Comparison of ENCODE assay signal across 1 cellular context in the genomic region with DNA sequence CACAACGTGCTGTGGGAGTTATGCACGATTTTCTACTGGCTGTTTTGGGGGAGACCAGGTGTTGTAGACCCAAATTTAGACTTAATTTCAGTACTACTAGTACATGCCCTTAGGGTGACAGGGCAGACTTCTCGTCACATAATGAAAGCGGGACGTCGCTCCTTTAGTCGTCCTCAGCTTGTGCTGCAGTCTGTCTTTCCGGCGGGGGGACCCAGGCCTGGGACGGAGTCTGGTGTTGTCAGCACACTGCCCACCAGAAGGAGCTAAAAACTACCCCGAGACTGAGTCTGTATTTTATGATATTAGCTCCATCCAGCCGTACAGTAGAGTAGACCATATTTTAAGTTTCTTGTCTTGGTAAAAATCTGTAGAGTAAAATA.
TF ChIP-seq lines count a peak whose summit lies in the region.

No MANE protein-coding gene starts in this region.

TF ChIP-seq in WTC11, 78 proteins besides CTCF, POLR2A, EP300 and RAD21 (continued from another document):
- TF ChIP-seq, protein P1, sequence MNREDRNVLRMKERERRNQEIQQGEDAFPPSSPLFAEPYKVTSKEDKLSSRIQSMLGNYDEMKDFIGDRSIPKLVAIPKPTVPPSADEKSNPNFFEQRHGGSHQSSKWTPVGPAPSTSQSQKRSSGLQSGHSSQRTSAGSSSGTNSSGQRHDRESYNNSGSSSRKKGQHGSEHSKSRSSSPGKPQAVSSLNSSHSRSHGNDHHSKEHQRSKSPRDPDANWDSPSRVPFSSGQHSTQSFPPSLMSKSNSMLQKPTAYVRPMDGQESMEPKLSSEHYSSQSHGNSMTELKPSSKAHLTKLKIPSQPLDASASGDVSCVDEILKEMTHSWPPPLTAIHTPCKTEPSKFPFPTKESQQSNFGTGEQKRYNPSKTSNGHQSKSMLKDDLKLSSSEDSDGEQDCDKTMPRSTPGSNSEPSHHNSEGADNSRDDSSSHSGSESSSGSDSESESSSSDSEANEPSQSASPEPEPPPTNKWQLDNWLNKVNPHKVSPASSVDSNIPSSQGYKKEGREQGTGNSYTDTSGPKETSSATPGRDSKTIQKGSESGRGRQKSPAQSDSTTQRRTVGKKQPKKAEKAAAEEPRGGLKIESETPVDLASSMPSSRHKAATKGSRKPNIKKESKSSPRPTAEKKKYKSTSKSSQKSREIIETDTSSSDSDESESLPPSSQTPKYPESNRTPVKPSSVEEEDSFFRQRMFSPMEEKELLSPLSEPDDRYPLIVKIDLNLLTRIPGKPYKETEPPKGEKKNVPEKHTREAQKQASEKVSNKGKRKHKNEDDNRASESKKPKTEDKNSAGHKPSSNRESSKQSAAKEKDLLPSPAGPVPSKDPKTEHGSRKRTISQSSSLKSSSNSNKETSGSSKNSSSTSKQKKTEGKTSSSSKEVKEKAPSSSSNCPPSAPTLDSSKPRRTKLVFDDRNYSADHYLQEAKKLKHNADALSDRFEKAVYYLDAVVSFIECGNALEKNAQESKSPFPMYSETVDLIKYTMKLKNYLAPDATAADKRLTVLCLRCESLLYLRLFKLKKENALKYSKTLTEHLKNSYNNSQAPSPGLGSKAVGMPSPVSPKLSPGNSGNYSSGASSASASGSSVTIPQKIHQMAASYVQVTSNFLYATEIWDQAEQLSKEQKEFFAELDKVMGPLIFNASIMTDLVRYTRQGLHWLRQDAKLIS (CRISPR knock-in tag; IDR thresholded peaks at IDR 0.05; ENCODE audit: borderline replicate concordance) = no peak
- TF ChIP-seq, protein P2, sequence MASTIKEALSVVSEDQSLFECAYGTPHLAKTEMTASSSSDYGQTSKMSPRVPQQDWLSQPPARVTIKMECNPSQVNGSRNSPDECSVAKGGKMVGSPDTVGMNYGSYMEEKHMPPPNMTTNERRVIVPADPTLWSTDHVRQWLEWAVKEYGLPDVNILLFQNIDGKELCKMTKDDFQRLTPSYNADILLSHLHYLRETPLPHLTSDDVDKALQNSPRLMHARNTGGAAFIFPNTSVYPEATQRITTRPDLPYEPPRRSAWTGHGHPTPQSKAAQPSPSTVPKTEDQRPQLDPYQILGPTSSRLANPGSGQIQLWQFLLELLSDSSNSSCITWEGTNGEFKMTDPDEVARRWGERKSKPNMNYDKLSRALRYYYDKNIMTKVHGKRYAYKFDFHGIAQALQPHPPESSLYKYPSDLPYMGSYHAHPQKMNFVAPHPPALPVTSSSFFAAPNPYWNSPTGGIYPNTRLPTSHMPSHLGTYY (CRISPR knock-in tag; IDR thresholded peaks at IDR 0.05) = no peak
- TF ChIP-seq, protein P3, sequence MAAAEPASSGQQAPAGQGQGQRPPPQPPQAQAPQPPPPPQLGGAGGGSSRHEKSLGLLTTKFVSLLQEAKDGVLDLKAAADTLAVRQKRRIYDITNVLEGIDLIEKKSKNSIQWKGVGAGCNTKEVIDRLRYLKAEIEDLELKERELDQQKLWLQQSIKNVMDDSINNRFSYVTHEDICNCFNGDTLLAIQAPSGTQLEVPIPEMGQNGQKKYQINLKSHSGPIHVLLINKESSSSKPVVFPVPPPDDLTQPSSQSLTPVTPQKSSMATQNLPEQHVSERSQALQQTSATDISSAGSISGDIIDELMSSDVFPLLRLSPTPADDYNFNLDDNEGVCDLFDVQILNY (CRISPR knock-in tag; IDR thresholded peaks at IDR 0.05) = no peak
- TF ChIP-seq FOXK1 (CRISPR knock-in tag; IDR thresholded peaks at IDR 0.05) = no peak
- TF ChIP-seq, protein P4, sequence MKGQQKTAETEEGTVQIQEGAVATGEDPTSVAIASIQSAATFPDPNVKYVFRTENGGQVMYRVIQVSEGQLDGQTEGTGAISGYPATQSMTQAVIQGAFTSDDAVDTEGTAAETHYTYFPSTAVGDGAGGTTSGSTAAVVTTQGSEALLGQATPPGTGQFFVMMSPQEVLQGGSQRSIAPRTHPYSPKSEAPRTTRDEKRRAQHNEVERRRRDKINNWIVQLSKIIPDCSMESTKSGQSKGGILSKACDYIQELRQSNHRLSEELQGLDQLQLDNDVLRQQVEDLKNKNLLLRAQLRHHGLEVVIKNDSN (CRISPR knock-in tag; IDR thresholded peaks at IDR 0.05) = no peak
- no peak for TF ChIP-seq TP53 (CRISPR knock-in tag; IDR thresholded peaks at IDR 0.05)
- TF ChIP-seq, protein P5, sequence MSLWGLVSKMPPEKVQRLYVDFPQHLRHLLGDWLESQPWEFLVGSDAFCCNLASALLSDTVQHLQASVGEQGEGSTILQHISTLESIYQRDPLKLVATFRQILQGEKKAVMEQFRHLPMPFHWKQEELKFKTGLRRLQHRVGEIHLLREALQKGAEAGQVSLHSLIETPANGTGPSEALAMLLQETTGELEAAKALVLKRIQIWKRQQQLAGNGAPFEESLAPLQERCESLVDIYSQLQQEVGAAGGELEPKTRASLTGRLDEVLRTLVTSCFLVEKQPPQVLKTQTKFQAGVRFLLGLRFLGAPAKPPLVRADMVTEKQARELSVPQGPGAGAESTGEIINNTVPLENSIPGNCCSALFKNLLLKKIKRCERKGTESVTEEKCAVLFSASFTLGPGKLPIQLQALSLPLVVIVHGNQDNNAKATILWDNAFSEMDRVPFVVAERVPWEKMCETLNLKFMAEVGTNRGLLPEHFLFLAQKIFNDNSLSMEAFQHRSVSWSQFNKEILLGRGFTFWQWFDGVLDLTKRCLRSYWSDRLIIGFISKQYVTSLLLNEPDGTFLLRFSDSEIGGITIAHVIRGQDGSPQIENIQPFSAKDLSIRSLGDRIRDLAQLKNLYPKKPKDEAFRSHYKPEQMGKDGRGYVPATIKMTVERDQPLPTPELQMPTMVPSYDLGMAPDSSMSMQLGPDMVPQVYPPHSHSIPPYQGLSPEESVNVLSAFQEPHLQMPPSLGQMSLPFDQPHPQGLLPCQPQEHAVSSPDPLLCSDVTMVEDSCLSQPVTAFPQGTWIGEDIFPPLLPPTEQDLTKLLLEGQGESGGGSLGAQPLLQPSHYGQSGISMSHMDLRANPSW (CRISPR knock-in tag; conservative IDR thresholded peaks at IDR 0.05; ENCODE audit: low read depth) = no peak
